Comparison of ENCODE assay signal across 26 cellular contexts in genomic region chr10:5390607-5391205, GRCh38. TPM values are rescaled to one million over a fixed set of nuclear protein-coding genes. Genes with fewer than 3 reads are reported as not detected.
"Had no signal": no experiment of that assay in that cellular context is flagged by ENCODE, and none has a peak within 500 bp of the region (broad histone marks: within the 10 kb centered on the region; RNA-seq: fewer than 3 reads in every experiment).

No MANE protein-coding gene starts in this region.

- H3K27ac ChIP-seq: body of pancreas, coronary artery, PC-9, VCaP had no signal

- ATAC-seq: activated CD8-positive, alpha-beta T cell treated with anti-CD3 and anti-CD28 coated beads, Interleukin-2, amount 10 ng/mL, durations not matched to agents 7 days and 5 days; body of pancreas had no signal

- H3K4me1 ChIP-seq: ascending aorta, body of pancreas had no signal

- H3K27me3 ChIP-seq: ascending aorta, body of pancreas had no signal

- H3K4me2 ChIP-seq: PC-9 had no signal

- DNase-seq: activated CD4-positive, alpha-beta T cell treated with anti-CD3 and anti-CD28 coated beads for 4 hours; activated CD4-positive, alpha-beta T cell treated with anti-CD3 and anti-CD28 coated beads, Interleukin-2, amount 50 U/mL, for 4 hours; activated CD8-positive, alpha-beta memory T cell treated with anti-CD3 and anti-CD28 coated beads, Interleukin-2, amount 50 U/mL, for 48 hours; activated CD8-positive, alpha-beta T cell treated with anti-CD3 and anti-CD28 coated beads, Interleukin-2, amount 10 ng/mL, durations not matched to agents 7 days and 5 days; activated naive CD4-positive, alpha-beta T cell; activated T-cell treated with anti-CD3 and anti-CD28 coated beads, Interleukin-2, amount 50 U/mL, for 1 hour; amniotic stem cell; body of pancreas; central memory CD4-positive, alpha-beta T cell; Karpas-422; NCI-H1092; NCI-H1417; NCI-H2029; NCI-H345; NCI-H510A treated with DMSO at 0.1 percent for 48 hours; NCI-H69; NK-92 treated with Interleukin-12 subunit alpha and Interleukin-12 subunit beta, amount 100 ng/mL, for 24 hours; PC-9; SHP77 treated with DMSO at 0.1 percent for 48 hours; T-helper 9 cell had no signal

- H3K4me3 ChIP-seq: ascending aorta, body of pancreas, coronary artery, PC-9 had no signal

- H3K36me3 ChIP-seq: ascending aorta had no signal

- FAIRE-seq: bronchial epithelial cell had no signal

RNA-seq across cellular contexts. Expression of gene TUBAL3, which starts 13.9 kb away (rescaled TPM):
- total RNA-seq: activated CD8-positive, alpha-beta T cell treated with anti-CD3 and anti-CD28 coated beads, Interleukin-2, amount 10 ng/mL, durations not matched to agents 7 days and 5 days; ascending aorta; body of pancreas; chondrocyte had no signal

RNA-seq across cellular contexts. Expression of gene UCN3, which starts 25.9 kb away (rescaled TPM):
- total RNA-seq: activated CD8-positive, alpha-beta T cell treated with anti-CD3 and anti-CD28 coated beads, Interleukin-2, amount 10 ng/mL, durations not matched to agents 7 days and 5 days; ascending aorta; bronchial epithelial cell; chondrocyte; PC-9; SK-MEL-5 had no signal
